Comparison of ENCODE assay signal across 8 cellular contexts in genomic region chr13:84896128-84896527, GRCh38.
A peak's percentile ranks its signal among the peaks of the same experiment; 100 is the strongest.
DNase-seq lines count a peak whose midpoint lies in the region; ATAC-seq and TF ChIP-seq lines count a peak whose summit lies in the region.

No MANE protein-coding gene starts in this region.

- H3K36me3 ChIP-seq in WERI-Rb-1, result no peaks in the 10 kb centered on the region

- peak overlapping the region; percentile 26 for H3K4me3 ChIP-seq in WERI-Rb-1 (ENCODE audit: low read depth, low read length)
- H3K4me3 ChIP-seq in fibroblast of the aortic adventitia (ENCODE audit: low read depth, low read length), result no peak overlapping the region

- no peaks in the 10 kb centered on the region for H3K27me3 ChIP-seq in WERI-Rb-1 (ENCODE audit: insufficient read depth, low read depth, severe bottlenecking)

- ATAC-seq in GM21529 (IDR thresholded peaks at IDR 0.05; ENCODE audit: unreplicated experiment), result peak; percentile 70

- H3K9me3 ChIP-seq in WERI-Rb-1 (ENCODE audit: severe bottlenecking), result peaks cover 5% of the 10 kb centered on the region

- DNase-seq in NCI-H1436 (lab: John Stamatoyannopoulos, UW) (peak; percentile 15), NCI-H1436 treated with DMSO at 0.1 percent for 48 hours (lab: John Stamatoyannopoulos, UW) (no peak), NCI-H1092 (lab: John Stamatoyannopoulos, UW) (peak; percentile 34), WERI-Rb-1 (peak; percentile 66), fibroblast of the aortic adventitia (ENCODE audit: low read depth) (peak; percentile 68), renal cortical epithelial cell (ENCODE audit: low read depth) (peak; percentile 47)
- DNase-seq in activated effector memory CD4-positive, alpha-beta T cell treated with anti-CD3 and anti-CD28 coated beads, Interleukin-2, amount 50 U/mL, for 16 hours, result no peak

- no peak overlapping the region for H3K27ac ChIP-seq in WERI-Rb-1

- TF ChIP-seq CTCF in WERI-Rb-1 (IDR thresholded peaks at IDR 0.05; ENCODE audit: low read depth, low read length) (peak; percentile 51; the same call in 1 of the 2 replicates), fibroblast of the aortic adventitia (IDR thresholded peaks at IDR 0.05; ENCODE audit: insufficient read depth, low read length) (peak; percentile 55)

Comparison
In these comparisons a context has a peak if more than half of its experiments do, and no peak if none do; other contexts are left out.
1. DNase-seq: peak in NCI-H1436 (single experiment), NCI-H1092 (single experiment), WERI-Rb-1 (single experiment), fibroblast of the aortic adventitia (single experiment) and renal cortical epithelial cell (single experiment); none in NCI-H1436 treated with DMSO at 0.1 percent for 48 hours (single experiment) and activated effector memory CD4-positive, alpha-beta T cell treated with anti-CD3 and anti-CD28 coated beads, Interleukin-2, amount 50 U/mL, for 16 hours (single experiment).